In the genomic region with DNA sequence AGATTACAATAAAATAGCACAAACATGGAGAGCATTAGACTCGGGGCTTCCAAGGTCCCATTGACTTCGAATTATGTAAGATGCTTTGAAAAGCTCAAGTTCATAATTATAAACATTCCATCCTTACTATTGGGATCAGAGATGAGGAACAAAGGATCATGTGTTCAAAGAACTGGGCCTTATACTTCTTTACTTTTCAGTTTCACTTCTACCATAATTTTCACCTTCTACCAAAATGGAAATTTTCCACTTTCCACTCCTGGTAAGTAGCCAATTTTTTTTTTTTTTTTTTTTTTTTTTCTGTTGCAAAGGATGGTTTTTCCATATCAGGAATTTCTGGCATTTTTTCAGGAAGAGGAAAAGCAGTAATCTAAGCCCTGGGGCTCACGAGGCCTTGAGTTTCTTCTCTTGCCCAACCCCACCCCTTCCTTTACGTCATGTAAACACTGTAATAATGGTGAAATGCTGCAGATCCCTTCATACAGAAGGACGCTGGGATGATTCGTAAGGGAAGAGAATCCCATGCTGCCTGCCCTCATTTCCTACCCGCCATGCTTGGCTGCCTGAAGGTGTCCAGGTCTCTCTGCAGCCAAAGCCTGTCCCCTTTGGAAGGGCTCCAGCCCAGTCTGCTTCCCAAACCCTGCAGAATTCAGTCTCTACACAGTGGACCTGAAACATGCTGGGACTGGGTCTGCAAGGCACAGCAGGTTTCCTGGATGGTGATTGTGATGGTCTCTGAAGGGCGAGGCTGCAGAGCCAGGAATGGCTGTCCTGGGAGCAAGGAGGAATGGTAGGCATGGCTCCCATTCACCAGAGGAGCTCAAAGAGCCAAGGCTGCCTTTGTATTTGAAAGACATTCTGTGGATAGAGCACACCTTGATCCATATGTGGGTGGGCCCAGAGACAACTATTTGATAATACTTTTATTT, we compare ENCODE assay signal across 12 cellular contexts. TPM values are rescaled to one million over a fixed set of nuclear protein-coding genes. Genes with fewer than 3 reads are reported as not detected.
A peak's percentile ranks its signal among the peaks of the same experiment; 100 is the strongest.
DNase-seq lines count a peak whose midpoint lies in the region; ATAC-seq and TF ChIP-seq lines count a peak whose summit lies in the region.
"Had no signal": no experiment of that assay in that cellular context is flagged by ENCODE, and none has a peak within 500 bp of the region (broad histone marks: within the 10 kb centered on the region; RNA-seq: fewer than 3 reads in every experiment).

No MANE protein-coding gene starts in this region.

- H3K36me3 ChIP-seq in gastroesophageal sphincter (no peaks in the 10 kb centered on the region), ovary (no peaks in the 10 kb centered on the region)
- no peaks in the 10 kb centered on the region for H3K36me3 ChIP-seq in CD8-positive, alpha-beta memory T cell (ENCODE audit: insufficient read depth, low read length)
- H3K36me3 ChIP-seq: BE2C, SJSA1 had no signal

- TF ChIP-seq CTCF in CD14-positive monocyte (IDR thresholded peaks at IDR 0.05) (no peak), WTC11 (IDR thresholded peaks at IDR 0.05) (no peak), gastroesophageal sphincter (IDR thresholded peaks at IDR 0.05) (no peak), ovary (IDR thresholded peaks at IDR 0.05) (no peak)

- POLR2A ChIA-PET in WTC11 (lab: Charles Lee): no interaction called here
- POLR2A ChIA-PET in CD8-positive, alpha-beta memory T cell (lab: Charles Lee): no interaction called here

- TF ChIP-seq EP300 in gastroesophageal sphincter (IDR thresholded peaks at IDR 0.05) (no peak), ovary (IDR thresholded peaks at IDR 0.05) (no peak)

- DNase-seq in CD14-positive monocyte (ENCODE audit: low spot score): no peak
- DNase-seq in WTC11 (ENCODE audit: low spot score): no peak
- DNase-seq in ovary: peak; percentile 28 to 72 (median 57)
- no peak for DNase-seq in CD8-positive, alpha-beta memory T cell
- no peak for DNase-seq in activated CD4-positive, alpha-beta T cell treated with anti-CD3 and anti-CD28 coated beads, Interleukin-2, amount 50 U/mL, for 48 hours
- DNase-seq: activated CD8-positive, alpha-beta memory T cell treated with anti-CD3 and anti-CD28 coated beads for 24 hours; BE2C; NCI-H1694 had no signal

- H3K27ac Mint-ChIP-seq in CD14-positive monocyte (peak overlapping the region in 2 of 7 donors; percentile 26 to 52), WTC11 (peak overlapping the region; percentile 49; the same call in 1 of the 2 replicates)
- H3K27ac Mint-ChIP-seq in CD8-positive, alpha-beta memory T cell: no peak overlapping the region

- intact Hi-C loops in CD14-positive monocyte (cut with micrococcal nuclease) (no loop called here), ovary (cut with DNase I) (no loop called here)

- no peaks in the 10 kb centered on the region for H3K36me3 Mint-ChIP-seq in CD14-positive monocyte
- H3K36me3 Mint-ChIP-seq in WTC11: 0 out of 2 replicates have a peak, but pooled peaks cover 3% of the 10 kb centered on the region
- H3K36me3 Mint-ChIP-seq in CD8-positive, alpha-beta memory T cell: no peaks in the 10 kb centered on the region

- H3K4me3 ChIP-seq in gastroesophageal sphincter (no peak overlapping the region), ovary (no peak overlapping the region)
- no peak overlapping the region for H3K4me3 ChIP-seq in CD8-positive, alpha-beta memory T cell (ENCODE audit: low read length)
- H3K4me3 ChIP-seq: SJSA1 had no signal

- H3K4me3 Mint-ChIP-seq in CD14-positive monocyte (peak overlapping the region; percentile 22 to 43), WTC11 (no peak overlapping the region)
- no peak overlapping the region for H3K4me3 Mint-ChIP-seq in CD8-positive, alpha-beta memory T cell

- CTCF ChIA-PET in WTC11 (lab: Charles Lee): interaction anchor here (1.1 to 1.6 kb wide), 3 partner anchors 30 to 263 kb away, joined by 4 to 5 read pairs (median 4); partner anchors contain the start of gene EFR3B
- CTCF ChIA-PET in CD8-positive, alpha-beta memory T cell (lab: Charles Lee): no interaction called here

- H3K27me3 ChIP-seq in gastroesophageal sphincter (no peaks in the 10 kb centered on the region), ovary (no peaks in the 10 kb centered on the region)
- H3K27me3 ChIP-seq in CD8-positive, alpha-beta memory T cell (ENCODE audit: insufficient read depth, low read length, poor library complexity, severe bottlenecking): no peaks in the 10 kb centered on the region
- H3K27me3 ChIP-seq: BE2C, SJSA1 had no signal

- H3K27ac ChIP-seq in gastroesophageal sphincter: peak overlapping the region; percentile 48 to 67 (median 59)
- peak overlapping the region; percentile 45 to 80 for H3K27ac ChIP-seq in ovary
- no peak overlapping the region for H3K27ac ChIP-seq in CD8-positive, alpha-beta memory T cell (ENCODE audit: low read depth, low read length)
- H3K27ac ChIP-seq: SJSA1 had no signal

- H3K9me3 ChIP-seq in gastroesophageal sphincter (no peaks in the 10 kb centered on the region), ovary (no peaks in the 10 kb centered on the region)
- H3K9me3 ChIP-seq in CD8-positive, alpha-beta memory T cell (ENCODE audit: low read length): no peaks in the 10 kb centered on the region
- H3K9me3 ChIP-seq: BE2C, SJSA1 had no signal

- H3K4me1 ChIP-seq in gastroesophageal sphincter (peaks cover 0 to 20% (median 5%) of the 10 kb centered on the region in 3 donors), ovary (ENCODE audit: insufficient read depth) (peaks cover 7% of the 10 kb centered on the region)
- H3K4me1 ChIP-seq in CD8-positive, alpha-beta memory T cell (ENCODE audit: insufficient read depth, low read length): no peaks in the 10 kb centered on the region
- H3K4me1 ChIP-seq: BE2C, SJSA1 had no signal

- peaks cover 0 to 2% (median 2%) of the 10 kb centered on the region in 3 donors for H3K27me3 Mint-ChIP-seq in CD14-positive monocyte (ENCODE audit: low read depth in 3 of 3)
- no peaks in the 10 kb centered on the region for H3K27me3 Mint-ChIP-seq in WTC11 (ENCODE audit: low read depth)
- H3K27me3 Mint-ChIP-seq in CD8-positive, alpha-beta memory T cell: peaks cover 5 to 6% of the 10 kb centered on the region in 2 donors

- ATAC-seq in WTC11 (peak; percentile 65), gastroesophageal sphincter (peak; percentile 93), GM21381 (IDR thresholded peaks at IDR 0.05; ENCODE audit: unreplicated experiment) (no peak), GM19455 (IDR thresholded peaks at IDR 0.05; ENCODE audit: unreplicated experiment) (no peak)

- peaks cover 0 to 5% (median 0%) of the 10 kb centered on the region in 7 donors for H3K9me3 Mint-ChIP-seq in CD14-positive monocyte
- no peaks in the 10 kb centered on the region for H3K9me3 Mint-ChIP-seq in WTC11
- no peaks in the 10 kb centered on the region for H3K9me3 Mint-ChIP-seq in CD8-positive, alpha-beta memory T cell

- peaks cover 11% of the 10 kb centered on the region for H3K4me1 Mint-ChIP-seq in CD14-positive monocyte
- peaks cover 20% of the 10 kb centered on the region for H3K4me1 Mint-ChIP-seq in WTC11
- H3K4me1 Mint-ChIP-seq in CD8-positive, alpha-beta memory T cell: no peaks in the 10 kb centered on the region

- 8 to 12% methylated on average over 2 to 6 of the region's 8 CpGs for WGBS in gastroesophageal sphincter (ENCODE audit: low coverage in 1 of 2), 2 donors
- WGBS in ovary, 3 donors: 30 to 35% (median 33%) methylated on average over 8 of the region's 8 CpGs

- TF ChIP-seq POLR2A in gastroesophageal sphincter (IDR thresholded peaks at IDR 0.05) (no peak), ovary (IDR thresholded peaks at IDR 0.05) (no peak)

TF ChIP-seq in WTC11, 78 proteins besides CTCF, POLR2A, EP300 and RAD21 (continues in another document):
- no peak for TF ChIP-seq NR1H2 (CRISPR knock-in tag; IDR thresholded peaks at IDR 0.05)
- TF ChIP-seq CBFB (CRISPR knock-in tag; IDR thresholded peaks at IDR 0.05; ENCODE audit: low read depth): no peak
- TF ChIP-seq, protein P1, sequence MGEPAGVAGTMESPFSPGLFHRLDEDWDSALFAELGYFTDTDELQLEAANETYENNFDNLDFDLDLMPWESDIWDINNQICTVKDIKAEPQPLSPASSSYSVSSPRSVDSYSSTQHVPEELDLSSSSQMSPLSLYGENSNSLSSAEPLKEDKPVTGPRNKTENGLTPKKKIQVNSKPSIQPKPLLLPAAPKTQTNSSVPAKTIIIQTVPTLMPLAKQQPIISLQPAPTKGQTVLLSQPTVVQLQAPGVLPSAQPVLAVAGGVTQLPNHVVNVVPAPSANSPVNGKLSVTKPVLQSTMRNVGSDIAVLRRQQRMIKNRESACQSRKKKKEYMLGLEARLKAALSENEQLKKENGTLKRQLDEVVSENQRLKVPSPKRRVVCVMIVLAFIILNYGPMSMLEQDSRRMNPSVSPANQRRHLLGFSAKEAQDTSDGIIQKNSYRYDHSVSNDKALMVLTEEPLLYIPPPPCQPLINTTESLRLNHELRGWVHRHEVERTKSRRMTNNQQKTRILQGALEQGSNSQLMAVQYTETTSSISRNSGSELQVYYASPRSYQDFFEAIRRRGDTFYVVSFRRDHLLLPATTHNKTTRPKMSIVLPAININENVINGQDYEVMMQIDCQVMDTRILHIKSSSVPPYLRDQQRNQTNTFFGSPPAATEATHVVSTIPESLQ (CRISPR knock-in tag; IDR thresholded peaks at IDR 0.05): no peak
- TF ChIP-seq FOXJ3 (CRISPR knock-in tag; IDR thresholded peaks at IDR 0.05; ENCODE audit: borderline replicate concordance): no peak

RNA-seq across cellular contexts. Expression of gene EFR3B, which starts 56.9 kb away (rescaled TPM):
- polyA plus RNA-seq in CD14-positive monocyte (not detected), ovary (under 1 TPM; 0.45 to 0.93 TPM)
- total RNA-seq in WTC11 (2021) (8.9 to 10.1 TPM (median 9.7 TPM) in 3 replicates), gastroesophageal sphincter (1 to 10 TPM in 3 of 4 donors, under 1 TPM in 1; 0.67 to 2.4 (median 1.5) TPM), ovary (1 to 10 TPM in 6 of 7 donors, under 1 TPM in 1; 0.36 to 4.5 (median 1.5) TPM)
- under 1 TPM; 0.20 to 0.27 TPM for total RNA-seq in CD8-positive, alpha-beta memory T cell
- polyA plus RNA-seq in CD8-positive, alpha-beta memory T cell: 0.16 TPM

Comparison
In these comparisons a context has a peak if more than half of its experiments do, and no peak if none do; other contexts are left out.
1. DNase-seq: peak in ovary (5 of 5); none in CD14-positive monocyte (single experiment), WTC11 (single experiment), CD8-positive, alpha-beta memory T cell (0 of 5) and activated CD4-positive, alpha-beta T cell treated with anti-CD3 and anti-CD28 coated beads, Interleukin-2, amount 50 U/mL, for 48 hours (0 of 2).
2. H3K4me3 Mint-ChIP-seq: peak in CD14-positive monocyte (2 of 2); none in WTC11 (single experiment) and CD8-positive, alpha-beta memory T cell (0 of 7).
3. ATAC-seq: peak in WTC11 (single experiment) and gastroesophageal sphincter (single experiment); none in GM21381 (single experiment) and GM19455 (single experiment).